ENCODE assay signal across 11 cellular contexts in the genomic region with DNA sequence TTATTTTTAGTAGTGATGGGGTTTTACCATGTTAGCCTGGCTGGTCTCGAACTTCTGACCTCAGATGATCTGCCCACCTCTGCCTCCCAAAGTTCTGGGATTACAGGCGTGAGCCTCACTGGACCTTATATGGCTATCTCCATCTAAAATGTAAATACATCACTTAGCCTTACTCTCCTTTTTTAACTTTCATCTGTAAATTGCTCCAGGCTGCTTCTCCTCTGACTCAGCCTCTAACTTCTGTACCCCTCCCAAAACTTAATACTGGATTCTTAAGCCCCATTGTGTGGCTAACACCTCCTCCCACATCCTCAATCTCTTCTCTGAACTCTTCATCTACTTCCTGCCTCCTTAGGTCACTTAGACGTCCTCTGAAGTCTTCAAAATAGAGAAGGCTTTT. TPM values are rescaled to one million over a fixed set of nuclear protein-coding genes. Genes with fewer than 3 reads are reported as not detected.
DNase-seq lines count a peak whose midpoint lies in the region; ATAC-seq, FAIRE-seq and TF ChIP-seq lines count a peak whose summit lies in the region.
"Had no signal": no experiment of that assay in that cellular context is flagged by ENCODE, and none has a peak within 500 bp of the region (broad histone marks: within the 10 kb centered on the region; RNA-seq: fewer than 3 reads in every experiment).

No MANE protein-coding gene starts in this region.

- TF ChIP-seq CTCF in astrocyte (IDR thresholded peaks at IDR 0.05; ENCODE audit: insufficient read depth, low read depth, low read length) (no peak), neural crest cell (conservative IDR thresholded peaks at IDR 0.05) (no peak), D721Med (IDR thresholded peaks at IDR 0.05; ENCODE audit: insufficient read depth, missing control alignments) (no peak)

- DNase-seq in GM03348 (ENCODE audit: low spot score) (peak; percentile 64), LoVo (ENCODE audit: low spot score) (peak; percentile 39), astrocyte (ENCODE audit: low read depth) (peak; percentile 81), neural crest cell (ENCODE audit: low read depth, low spot score) (no peak), D721Med (ENCODE audit: insufficient read length, low spot score) (no peak), NCI-H2081 (lab: John Stamatoyannopoulos, UW) (no peak)
- DNase-seq: H9 had no signal

- H3K27me3 Mint-ChIP-seq in astrocyte (ENCODE audit: low read depth, unreplicated experiment), result no peaks in the 10 kb centered on the region
- H3K27me3 Mint-ChIP-seq in neural crest cell (ENCODE audit: low read depth), result no peaks in the 10 kb centered on the region

- no peak overlapping the region for H3K27ac ChIP-seq in astrocyte (ENCODE audit: low read depth, low read length)

- peaks cover 37% of the 10 kb centered on the region for H4K20me1 ChIP-seq in astrocyte (ENCODE audit: insufficient read depth, low read length)

- peaks cover 3% of the 10 kb centered on the region for H3K36me3 Mint-ChIP-seq in astrocyte (ENCODE audit: low read depth, unreplicated experiment)
- H3K36me3 Mint-ChIP-seq in neural crest cell (ENCODE audit: low read depth), result no peaks in the 10 kb centered on the region

- ATAC-seq in GM21526 (IDR thresholded peaks at IDR 0.05; ENCODE audit: low FRiP score, unreplicated experiment) (no peak), GM19395 (IDR thresholded peaks at IDR 0.05; ENCODE audit: unreplicated experiment) (no peak)

- no peak overlapping the region for H3K4me3 Mint-ChIP-seq in astrocyte (ENCODE audit: unreplicated experiment)
- peak overlapping the region; percentile 21 for H3K4me3 Mint-ChIP-seq in neural crest cell
- H3K4me3 Mint-ChIP-seq: H9 had no signal

- H3K4me1 Mint-ChIP-seq in astrocyte (ENCODE audit: low read depth, unreplicated experiment) (peaks cover 38% of the 10 kb centered on the region), neural crest cell (peaks cover 50% of the 10 kb centered on the region)

- H3K27me3 ChIP-seq in astrocyte (ENCODE audit: insufficient read depth, low read length), result no peaks in the 10 kb centered on the region

- H3K79me2 ChIP-seq in astrocyte (ENCODE audit: insufficient read depth, low read length), result peaks cover 34% of the 10 kb centered on the region

- H3K27ac Mint-ChIP-seq in astrocyte (ENCODE audit: unreplicated experiment) (no peak overlapping the region), neural crest cell (ENCODE audit: unreplicated experiment) (no peak overlapping the region)

- FAIRE-seq in astrocyte (lab: Jason Lieb, UNC) (peak; percentile 41), D721Med (lab: Jason Lieb, UNC) (no peak)
- FAIRE-seq: islet of Langerhans, TTC549 had no signal

- peaks cover 40% of the 10 kb centered on the region for H3K4me1 ChIP-seq in astrocyte (ENCODE audit: insufficient read depth, low read length)

- peaks cover 3% of the 10 kb centered on the region for H3K9me3 Mint-ChIP-seq in astrocyte (ENCODE audit: unreplicated experiment)
- no peaks in the 10 kb centered on the region for H3K9me3 Mint-ChIP-seq in neural crest cell
- H3K9me3 Mint-ChIP-seq: H9 had no signal

- H3K4me3 ChIP-seq in astrocyte (ENCODE audit: insufficient read depth, low read depth, low read length), result no peak overlapping the region

- H3K9me3 ChIP-seq in astrocyte (ENCODE audit: insufficient read depth, low read depth, low read length), result no peaks in the 10 kb centered on the region

- no peaks in the 10 kb centered on the region for H3K36me3 ChIP-seq in astrocyte (ENCODE audit: insufficient read depth, low read length)

- H2AFZ ChIP-seq in astrocyte (ENCODE audit: low read depth, low read length), result no peak overlapping the region

- H3K9ac ChIP-seq in astrocyte (ENCODE audit: low read length), result no peak overlapping the region

- H3K4me2 ChIP-seq in astrocyte (ENCODE audit: low read length), result peak overlapping the region; percentile 63

RNA-seq across cellular contexts. Expression of gene SNX30, which starts 4.0 kb away (rescaled TPM):
- total RNA-seq in astrocyte (12.8 and 14.4 TPM in 2 replicates), neural crest cell (14.5 and 15.5 TPM in 2 replicates)

RNA-seq across cellular contexts. Expression of gene INIP, which starts 36.7 kb away (rescaled TPM):
- total RNA-seq in astrocyte (22.0 and 23.1 TPM in 2 replicates), neural crest cell (37.7 and 43.6 TPM in 2 replicates)

Comparison
In these comparisons a context has a peak if more than half of its experiments do, and no peak if none do; other contexts are left out.
1. DNase-seq: peak in GM03348 (single experiment), LoVo (single experiment) and astrocyte (single experiment); none in neural crest cell (single experiment), D721Med (single experiment) and NCI-H2081 (0 of 2).